Comparison of ENCODE assay signal across 1 cellular context in genomic region chr22:47275479-47276218, GRCh38.
TF ChIP-seq lines count a peak whose summit lies in the region.

No MANE protein-coding gene starts in this region.

TF ChIP-seq in HCT116, 20 proteins besides CTCF, POLR2A, EP300 and RAD21 (continued from another document):
- TF ChIP-seq ZBTB33 (IDR thresholded peaks at IDR 0.05; ENCODE audit: extremely low read depth, insufficient replicate concordance, low read length) (no peak), EGR1 (IDR thresholded peaks at IDR 0.05; ENCODE audit: low read depth) (no peak), CBX3 (IDR thresholded peaks at IDR 0.05; ENCODE audit: low read depth) (no peak), SIN3A (IDR thresholded peaks at IDR 0.05; ENCODE audit: low read depth) (no peak), MAX (IDR thresholded peaks at IDR 0.05) (no peak), SP1 (IDR thresholded peaks at IDR 0.05; ENCODE audit: low read depth) (no peak), ELF1 (IDR thresholded peaks at IDR 0.05; ENCODE audit: borderline replicate concordance, low read depth) (no peak), EZH2phosphoT487 (IDR thresholded peaks at IDR 0.05; ENCODE audit: borderline replicate concordance) (no peak)
